In genomic region chr16:4075534-4075933, GRCh38 we compare ENCODE assay signal across 31 cellular contexts.
"Had no signal": no experiment of that assay in that cellular context is flagged by ENCODE, and none has a peak within 500 bp of the region (broad histone marks: within the 10 kb centered on the region; RNA-seq: fewer than 3 reads in every experiment).

No MANE protein-coding gene starts in this region.

- H3K36me3 ChIP-seq: colonic mucosa, esophagus muscularis mucosa, neural progenitor cell, prostate gland, right atrium auricular region, suprapubic skin had no signal

- DNase-seq: colonic mucosa; effector CD8-positive, alpha-beta T cell; foreskin keratinocyte; heart left ventricle; kidney; naive thymus-derived CD4-positive, alpha-beta T cell; nucleus accumbens; stimulated activated CD4-positive, alpha-beta T cell treated with anti-CD3 and anti-CD28 coated beads, Interleukin-12 subunit alpha, Interleukin-12 subunit beta, amount 100 ng/mL, for 4 hours; stimulated activated CD4-positive, alpha-beta T cell treated with anti-CD3 and anti-CD28 coated beads, Interleukin-1b, Interleukin-23, amount 100 ng/mL, for 48 hours; stimulated activated CD4-positive, alpha-beta T cell treated with anti-CD3 and anti-CD28 coated beads, Interleukin-4, amount 100 ng/mL, for 1 hour; stimulated activated CD8-positive, alpha-beta memory T cell treated with anti-CD3 and anti-CD28 coated beads, Interleukin-4, amount 100 ng/mL, for 48 hours; stimulated activated naive CD4-positive, alpha-beta T cell; stimulated activated naive CD8-positive, alpha-beta T cell treated with anti-CD3 and anti-CD28 coated beads, Interleukin-15, amount 100 ng/mL, for 72 hours; tibial artery had no signal

- H3K4me1 ChIP-seq: colonic mucosa, foreskin keratinocyte, neural progenitor cell, prostate gland, right atrium auricular region, suprapubic skin had no signal

- H3K27me3 Mint-ChIP-seq: dendritic cell treated with granulocyte-macrophage colony-stimulating factor and Interleukin-4, amounts not matched to agents 40 ng/mL and 50 ng/mL, for 4 days; naive thymus-derived CD4-positive, alpha-beta T cell; stimulated activated naive CD8-positive, alpha-beta T cell treated with anti-CD3 and anti-CD28 coated beads, Interleukin-15, amount 100 ng/mL, for 72 hours; type B pancreatic cell had no signal

- H3K36me3 Mint-ChIP-seq: memory B cell, neural progenitor cell, type B pancreatic cell had no signal

- H3K9me3 Mint-ChIP-seq: dendritic cell treated with granulocyte-macrophage colony-stimulating factor and Interleukin-4, amounts not matched to agents 40 ng/mL and 50 ng/mL, for 4 days; naive thymus-derived CD4-positive, alpha-beta T cell; stimulated activated naive CD8-positive, alpha-beta T cell treated with anti-CD3 and anti-CD28 coated beads, Interleukin-15, amount 100 ng/mL, for 72 hours; type B pancreatic cell had no signal

- H3K27me3 ChIP-seq: colonic mucosa, esophagus muscularis mucosa, foreskin keratinocyte, gastroesophageal sphincter, heart left ventricle, hepatocyte, neural progenitor cell, right atrium auricular region, suprapubic skin, tibial artery had no signal

- H3K4me1 Mint-ChIP-seq: memory B cell, mesothelial cell of epicardium had no signal

- H3K4me3 ChIP-seq: colonic mucosa, esophagus muscularis mucosa, gastroesophageal sphincter, heart left ventricle, hepatocyte, lung, mucosa of descending colon, neural progenitor cell, prostate gland, right atrium auricular region, smooth muscle cell, suprapubic skin, tibial artery had no signal

- H3K4me3 Mint-ChIP-seq: dendritic cell treated with granulocyte-macrophage colony-stimulating factor and Interleukin-4, amounts not matched to agents 40 ng/mL and 50 ng/mL, for 4 days; memory B cell; mesothelial cell of epicardium; nephron; neural progenitor cell; type B pancreatic cell had no signal

- H3K27ac Mint-ChIP-seq: dendritic cell treated with granulocyte-macrophage colony-stimulating factor and Interleukin-4, amounts not matched to agents 40 ng/mL and 50 ng/mL, for 4 days; memory B cell; mesothelial cell of epicardium; nephron; neural progenitor cell; type B pancreatic cell had no signal

- H3K27ac ChIP-seq: colonic mucosa, esophagus muscularis mucosa, foreskin keratinocyte, gastroesophageal sphincter, heart left ventricle, hepatocyte, neural progenitor cell, prostate gland, right atrium auricular region, suprapubic skin, tibial artery had no signal

- H3K9me3 ChIP-seq: colonic mucosa, esophagus muscularis mucosa, gastroesophageal sphincter, heart left ventricle, mucosa of descending colon, prostate gland, right atrium auricular region, suprapubic skin, tibial artery had no signal

- ATAC-seq: foreskin keratinocyte; gastroesophageal sphincter; heart left ventricle; left lobe of liver; mucosa of descending colon; naive thymus-derived CD4-positive, alpha-beta T cell; sciatic nerve; stimulated activated naive CD8-positive, alpha-beta T cell treated with anti-CD3 and anti-CD28 coated beads, Interleukin-15, amount 100 ng/mL, for 72 hours had no signal
